Comparison of ENCODE assay signal across 8 cellular contexts in genomic region chr3:48685603-48686511, GRCh38. TPM values are rescaled to one million over a fixed set of nuclear protein-coding genes. Genes with fewer than 3 reads are reported as not detected.
DNase-seq lines count a peak whose midpoint lies in the region; ATAC-seq, FAIRE-seq and TF ChIP-seq lines count a peak whose summit lies in the region.

Gene NCKIPSD (minus strand): TSS chr3:48685915. CDS start chr3:48685807, 108 bp downstream.

- peak within 1 kb of the TSS; percentile 70; the same call in 1 of the 2 replicates for H3K27ac ChIP-seq in GM23338 (ENCODE audit: low read depth)
- H3K27ac ChIP-seq in neutrophil, result peak within 1 kb of the TSS; percentile 75

- H3K9me3 Mint-ChIP-seq in GM23338, result no peaks in the 10 kb centered on the region; the same call in 2 of the 3 replicates

- peak; percentile 83 for DNase-seq in GDM1 (lab: John Stamatoyannopoulos, UW)
- DNase-seq in GM23338 (ENCODE audit: low spot score), result peak; percentile 93
- DNase-seq in SK-MEL-5 (ENCODE audit: low read depth, low spot score), result peak; percentile 83
- peak; percentile 78 to 92 (median 87) for DNase-seq in activated naive CD4-positive, alpha-beta T cell (lab: John Stamatoyannopoulos, UW)
- DNase-seq in frontal cortex (ENCODE audit: low spot score in 2 of 2), result peak; percentile 97 to 99
- peak; percentile 88 for DNase-seq in superior temporal gyrus (ENCODE audit: extremely low spot score)

- peaks cover 39% of the 10 kb centered on the region for H3F3A ChIP-seq in GM23338 (replicated peaks; ENCODE audit: low read depth)

- peaks cover 59% of the 10 kb centered on the region for H3K36me3 Mint-ChIP-seq in GM23338 (ENCODE audit: low read depth)

- H3K27me3 ChIP-seq in GM23338 (ENCODE audit: insufficient read depth) (no peaks in the 10 kb centered on the region), neutrophil (no peaks in the 10 kb centered on the region)

- in situ Hi-C loops in SK-MEL-5 (cut with HindIII; ENCODE audit: low pct_unique_long_range_greater_than_20kb, low sequenced_read_pairs), result no loop called here

- no peak for FAIRE-seq in frontal cortex (lab: Jason Lieb, UNC)

- H3K4me1 Mint-ChIP-seq in GM23338, result peaks cover 17% of the 10 kb centered on the region

- H3K79me2 ChIP-seq in GM23338 (replicated peaks; ENCODE audit: insufficient read depth), result peaks cover 13% of the 10 kb centered on the region

- peak within 1 kb of the TSS; percentile 80 for H2AFZ ChIP-seq in GM23338

- H3K36me3 ChIP-seq in GM23338 (ENCODE audit: insufficient read depth) (peaks cover 25% of the 10 kb centered on the region), neutrophil (peaks cover 51% of the 10 kb centered on the region)

- H3K27me3 Mint-ChIP-seq in GM23338 (ENCODE audit: insufficient read depth, low read depth, poor library complexity), result peaks cover 12% of the 10 kb centered on the region

- peak within 1 kb of the TSS; percentile 86 for H3K4me3 Mint-ChIP-seq in GM23338

- no peaks in the 10 kb centered on the region for H3K9me2 ChIP-seq in GM23338 (ENCODE audit: insufficient read depth)

- TF ChIP-seq CTCF in GM23338 (conservative IDR thresholded peaks at IDR 0.05; ENCODE audit: low read depth in 2 of 2) (peak; percentile 46 to 86), LNCAP (IDR thresholded peaks at IDR 0.05) (peak; percentile 85), neutrophil (IDR thresholded peaks at IDR 0.05) (peak; percentile 96)

- H4K20me1 ChIP-seq in GM23338 (replicated peaks; ENCODE audit: insufficient read depth), result peaks cover 25% of the 10 kb centered on the region

- H3K9me3 ChIP-seq in neutrophil, result no peaks in the 10 kb centered on the region

- H3K4me1 ChIP-seq in GM23338 (ENCODE audit: insufficient read depth) (peaks cover 7% of the 10 kb centered on the region), neutrophil (ENCODE audit: control insufficient read depth in 1 of 2, insufficient read depth in 1 of 2, low read depth in 1 of 2, low read length in 1 of 2) (peaks cover 14 to 20% of the 10 kb centered on the region in 2 experiments)

- peak within 1 kb of the TSS; percentile 50; the same call in 1 of the 2 replicates for H3K27ac Mint-ChIP-seq in GM23338

- peak; percentile 84 for ATAC-seq in GM23338

- H3K4me2 ChIP-seq in GM23338, result peak within 1 kb of the TSS; percentile 91

- H3K4me3 ChIP-seq in GM23338 (peak within 1 kb of the TSS; percentile 89), neutrophil (ENCODE audit: low read depth in 1 of 2, low read length in 1 of 2) (peak within 1 kb of the TSS; percentile 69 to 98)

TF ChIP-seq in GM23338, 12 proteins besides CTCF, POLR2A, EP300 and RAD21:
- TF ChIP-seq POLR2AphosphoS5 (IDR thresholded peaks at IDR 0.05; ENCODE audit: low read depth) (peak; percentile 93), REST (IDR thresholded peaks at IDR 0.05; ENCODE audit: unreplicated experiment) (no peak), CREB1 (CRISPR knock-in tag; IDR thresholded peaks at IDR 0.05; ENCODE audit: low read depth) (peak; percentile 43)

RNA-seq across cellular contexts. Expression of gene NCKIPSD, which starts in this region (rescaled TPM):
- 43.1 and 45.1 TPM in 2 replicates for total RNA-seq in GM23338 (2014; rRNA removed; shearing (Covaris generic))
- polyA plus RNA-seq in GM23338 (2016; fragmentation: Nextera tagmentation; extraction: Ambion mirVana), result 14.8 and 15.1 TPM in 2 replicates
- 15.9 and 16.6 TPM in 2 replicates for total RNA-seq in SK-MEL-5 (2014; rRNA removed; shearing (Covaris generic))
- 20.9 and 24.6 TPM in 2 replicates for polyA plus RNA-seq in SK-MEL-5 (2015; cell fraction: cytosol; rRNA removed)
- 59.1 and 66.4 TPM in 2 replicates for polyA plus RNA-seq in SK-MEL-5 (2015; cell fraction: nucleus; rRNA removed)
- total RNA-seq in frontal cortex, result 6.1 TPM

Comparison
In these comparisons a context has a peak if more than half of its experiments do, and no peak if none do; other contexts are left out.
1. Peak in every context shown above with its lines: DNase-seq, ATAC-seq, H3K4me3 ChIP-seq and H3K27ac ChIP-seq.